Comparison of ENCODE assay signal across 12 cellular contexts in genomic region chr2:137968477-137969417, GRCh38. TPM values are rescaled to one million over a fixed set of nuclear protein-coding genes. Genes with fewer than 3 reads are reported as not detected.
DNase-seq lines count a peak whose midpoint lies in the region; ATAC-seq and TF ChIP-seq lines count a peak whose summit lies in the region.
"Had no signal": no experiment of that assay in that cellular context is flagged by ENCODE, and none has a peak within 500 bp of the region (broad histone marks: within the 10 kb centered on the region; RNA-seq: fewer than 3 reads in every experiment).

No MANE protein-coding gene starts in this region.

- H3K36me3 Mint-ChIP-seq in activated CD4-positive, alpha-beta memory T cell treated with anti-CD3 and anti-CD28 coated beads for 36 hours = no peaks in the 10 kb centered on the region

- H3K4me3 ChIP-seq in NB4 (ENCODE audit: low read depth, low read length) = no peak overlapping the region
- H3K4me3 ChIP-seq in left lung = no peak overlapping the region

- H3K27ac ChIP-seq in left lung = peak overlapping the region; percentile 47 to 87

- TF ChIP-seq CTCF in NB4 (IDR thresholded peaks at IDR 0.05; ENCODE audit: low read depth, low read length) = no peak
- TF ChIP-seq CTCF in left lung (IDR thresholded peaks at IDR 0.05) = no peak

- TF ChIP-seq POLR2A in NB4 (IDR thresholded peaks at IDR 0.05; ENCODE audit: extremely low read depth, insufficient read length) = no peak

- H3K4me1 ChIP-seq in left lung = peaks cover 4 to 31% of the 10 kb centered on the region in 2 donors

- H3K27me3 Mint-ChIP-seq in activated CD4-positive, alpha-beta memory T cell treated with anti-CD3 and anti-CD28 coated beads for 36 hours = no peaks in the 10 kb centered on the region
- H3K27me3 Mint-ChIP-seq: activated T-cell treated with anti-CD3 and anti-CD28 coated beads, Interleukin-2, amount 50 U/mL, for 24 hours had no signal

- POLR2A ChIA-PET in activated CD4-positive, alpha-beta memory T cell treated with anti-CD3 and anti-CD28 coated beads for 36 hours (lab: Charles Lee) = no interaction called here

- DNase-seq in NB4 (ENCODE audit: low read depth) = peak; percentile 38
- peak; percentile 23 for DNase-seq in astrocyte of the hippocampus (ENCODE audit: low read depth, low spot score)
- no peak for DNase-seq in left lung
- DNase-seq in superior temporal gyrus (ENCODE audit: extremely low spot score) = peak; percentile 51
- no peak for DNase-seq in cerebellum (ENCODE audit: low spot score)
- no peak for DNase-seq in KG1 (lab: John Stamatoyannopoulos, UW)
- no peak for DNase-seq in GM19238 (ENCODE audit: insufficient read length, low spot score)
- no peak for DNase-seq in activated CD4-positive, alpha-beta memory T cell treated with anti-CD3 and anti-CD28 coated beads for 36 hours
- DNase-seq: activated T-cell treated with anti-CD3 and anti-CD28 coated beads, Interleukin-2, amount 50 U/mL, for 24 hours; cerebellar nuclear complex; NCI-H1048; NK-92 treated with Interleukin-12 subunit alpha and Interleukin-12 subunit beta, amount 100 ng/mL, for 24 hours had no signal

- no peaks in the 10 kb centered on the region for H3K27me3 ChIP-seq in left lung

- no peak overlapping the region for H3K27ac Mint-ChIP-seq in activated CD4-positive, alpha-beta memory T cell treated with anti-CD3 and anti-CD28 coated beads for 36 hours
- H3K27ac Mint-ChIP-seq: activated T-cell treated with anti-CD3 and anti-CD28 coated beads, Interleukin-2, amount 50 U/mL, for 24 hours had no signal

- CTCF ChIA-PET in activated CD4-positive, alpha-beta memory T cell treated with anti-CD3 and anti-CD28 coated beads for 36 hours (lab: Charles Lee) = no interaction called here

- no peaks in the 10 kb centered on the region for H3K4me1 Mint-ChIP-seq in activated CD4-positive, alpha-beta memory T cell treated with anti-CD3 and anti-CD28 coated beads for 36 hours (ENCODE audit: low read depth)

- peak; percentile 18 for ATAC-seq in left lung

- no peak overlapping the region for H3K4me3 Mint-ChIP-seq in activated CD4-positive, alpha-beta memory T cell treated with anti-CD3 and anti-CD28 coated beads for 36 hours
- H3K4me3 Mint-ChIP-seq: activated T-cell treated with anti-CD3 and anti-CD28 coated beads, Interleukin-2, amount 50 U/mL, for 24 hours had no signal

- no peaks in the 10 kb centered on the region for H3K9me3 Mint-ChIP-seq in activated CD4-positive, alpha-beta memory T cell treated with anti-CD3 and anti-CD28 coated beads for 36 hours
- H3K9me3 Mint-ChIP-seq: activated T-cell treated with anti-CD3 and anti-CD28 coated beads, Interleukin-2, amount 50 U/mL, for 24 hours had no signal

- peaks cover 0 to 6% of the 10 kb centered on the region in 2 donors for H3K36me3 ChIP-seq in left lung

- no peaks in the 10 kb centered on the region for H3K9me3 ChIP-seq in left lung

- intact Hi-C loops in left lung (cut with DNase I) = no loop called here
- intact Hi-C loops in activated CD4-positive, alpha-beta memory T cell treated with anti-CD3 and anti-CD28 coated beads for 36 hours (cut with micrococcal nuclease) = no loop called here

RNA-seq across cellular contexts. Expression of gene HNMT, which starts 4.5 kb away (rescaled TPM):
- 10 to 100 TPM; 53.0 to 61.9 TPM for total RNA-seq in left lung
- 23.3 TPM for total RNA-seq in cerebellum
- not detected for total RNA-seq in activated CD4-positive, alpha-beta memory T cell treated with anti-CD3 and anti-CD28 coated beads for 36 hours

Comparison
In these comparisons a context has a peak if more than half of its experiments do, and no peak if none do; other contexts are left out.
1. DNase-seq: peak in NB4 (single experiment), astrocyte of the hippocampus (single experiment) and superior temporal gyrus (single experiment); none in left lung (0 of 2), cerebellum (single experiment), KG1 (single experiment), GM19238 (single experiment) and activated CD4-positive, alpha-beta memory T cell treated with anti-CD3 and anti-CD28 coated beads for 36 hours (single experiment).
2. RNA of gene HNMT, which starts 4.5 kb away (total RNA-seq): 53.0 to 61.9 TPM in left lung and 23.3 TPM in cerebellum (single experiment); not detected in activated CD4-positive, alpha-beta memory T cell treated with anti-CD3 and anti-CD28 coated beads for 36 hours; every median in the first group is over 10 times any median in the second.